13 cellular contexts compared by ENCODE assay signal in the genomic region with DNA sequence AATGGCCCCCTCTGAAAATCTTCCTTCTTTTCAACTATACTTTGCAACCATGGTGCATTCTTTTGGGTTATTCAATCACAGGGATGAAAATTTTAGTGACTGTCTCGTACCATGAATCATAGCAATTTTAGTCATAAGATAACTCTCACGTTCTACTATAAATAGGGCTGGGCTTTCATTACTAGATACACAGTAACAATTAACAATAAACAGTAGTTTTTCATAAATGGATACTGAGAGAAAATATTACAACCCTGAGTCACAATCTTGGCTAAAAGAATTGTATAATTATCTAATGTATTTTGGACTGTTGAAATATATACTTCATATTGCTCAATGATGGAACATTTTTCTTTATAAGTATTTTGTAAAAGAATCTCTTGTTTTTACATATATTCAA.
DNase-seq lines count a peak whose midpoint lies in the region; ATAC-seq, FAIRE-seq and TF ChIP-seq lines count a peak whose summit lies in the region.
"Had no signal": no experiment of that assay in that cellular context is flagged by ENCODE, and none has a peak within 500 bp of the region (broad histone marks: within the 10 kb centered on the region; RNA-seq: fewer than 3 reads in every experiment).

No MANE protein-coding gene starts in this region.

- no peak overlapping the region; the same call in 1 of the 2 replicates for H3K4me3 ChIP-seq in AG04449 (ENCODE audit: low read depth, low read length)
- H3K4me3 ChIP-seq: K562 had no signal

- ATAC-seq in HG03432 (IDR thresholded peaks at IDR 0.05; ENCODE audit: unreplicated experiment) (peak; percentile 18), GM21619 (IDR thresholded peaks at IDR 0.05; ENCODE audit: unreplicated experiment) (no peak)
- ATAC-seq: CD8-positive, alpha-beta T cell; K562 had no signal

- DNase-seq in AG04449 (ENCODE audit: low read depth, low spot score) (peak; percentile 55), amniotic stem cell (lab: John Stamatoyannopoulos, UW) (peak; percentile 50), kidney tubule cell (ENCODE audit: low spot score) (peak; percentile 58), nucleus accumbens (lab: John Stamatoyannopoulos, UW) (no peak), D721Med (ENCODE audit: insufficient read length, low spot score) (no peak)
- no peak for DNase-seq in activated CD4-positive, alpha-beta T cell treated with anti-CD3 and anti-CD28 coated beads for 1 hour
- DNase-seq: CD8-positive, alpha-beta T cell; naive thymus-derived CD8-positive, alpha-beta T cell had no signal

- no peak for FAIRE-seq in D721Med (lab: Jason Lieb, UNC)
- FAIRE-seq: frontal cortex, K562, urothelium cell line had no signal

- no peak for TF ChIP-seq CTCF in AG04449 (IDR thresholded peaks at IDR 0.05; ENCODE audit: insufficient read depth, low read length, missing control alignments)
- no peak for TF ChIP-seq CTCF in D721Med (IDR thresholded peaks at IDR 0.05; ENCODE audit: insufficient read depth, missing control alignments)

- POLR2A ChIA-PET in AG04449 (lab: Yijun Ruan, JAX), result interaction anchor here (0.6 to 1.2 kb wide), 3 partner anchors 9 to 64 kb away, joined by 3 read pairs; no protein-coding TSS in a partner anchor

- CTCF ChIA-PET in AG04449 (lab: Yijun Ruan, JAX), result no interaction called here

Comparison
In these comparisons a context has a peak if more than half of its experiments do, and no peak if none do; other contexts are left out.
1. DNase-seq: peak in AG04449 (single experiment), amniotic stem cell (single experiment) and kidney tubule cell (single experiment); none in nucleus accumbens (0 of 56), activated CD4-positive, alpha-beta T cell treated with anti-CD3 and anti-CD28 coated beads for 1 hour (single experiment) and D721Med (single experiment).